Comparison of ENCODE assay signal across 1 cellular context in genomic region chr12:108724890-108725151, GRCh38.
TF ChIP-seq lines count a peak whose summit lies in the region.

No MANE protein-coding gene starts in this region.

TF ChIP-seq in GM12878, 131 proteins besides CTCF, POLR2A, EP300 and RAD21 (continued from another document):
- TF ChIP-seq JUND (IDR thresholded peaks at IDR 0.05; ENCODE audit: low read depth, low read length) (no peak), ZNF384 (IDR thresholded peaks at IDR 0.05; ENCODE audit: borderline replicate concordance, low read depth, low read length) (no peak), HDGF (IDR thresholded peaks at IDR 0.05) (no peak), TCF12 (IDR thresholded peaks at IDR 0.05; ENCODE audit: low read depth, low read length) (no peak), TARDBP (IDR thresholded peaks at IDR 0.05; ENCODE audit: borderline replicate concordance) (no peak), CHD4 (IDR thresholded peaks at IDR 0.05) (no peak), STAT1 (conservative IDR thresholded peaks at IDR 0.05) (no peak), SMARCA5 (IDR thresholded peaks at IDR 0.05) (no peak), ZNF274 (IDR thresholded peaks at IDR 0.05; ENCODE audit: insufficient read depth, insufficient read length) (no peak), ESRRA (IDR thresholded peaks at IDR 0.05; ENCODE audit: low read length) (no peak), ASH2L (IDR thresholded peaks at IDR 0.05; ENCODE audit: borderline replicate concordance, low read depth) (no peak), MTA3 (IDR thresholded peaks at IDR 0.05; ENCODE audit: borderline replicate concordance, low read length) (no peak)
TF ChIP-seq in GM12878: peak in this region for 0.
